ENCODE assay signal across 8 cellular contexts in the genomic region with DNA sequence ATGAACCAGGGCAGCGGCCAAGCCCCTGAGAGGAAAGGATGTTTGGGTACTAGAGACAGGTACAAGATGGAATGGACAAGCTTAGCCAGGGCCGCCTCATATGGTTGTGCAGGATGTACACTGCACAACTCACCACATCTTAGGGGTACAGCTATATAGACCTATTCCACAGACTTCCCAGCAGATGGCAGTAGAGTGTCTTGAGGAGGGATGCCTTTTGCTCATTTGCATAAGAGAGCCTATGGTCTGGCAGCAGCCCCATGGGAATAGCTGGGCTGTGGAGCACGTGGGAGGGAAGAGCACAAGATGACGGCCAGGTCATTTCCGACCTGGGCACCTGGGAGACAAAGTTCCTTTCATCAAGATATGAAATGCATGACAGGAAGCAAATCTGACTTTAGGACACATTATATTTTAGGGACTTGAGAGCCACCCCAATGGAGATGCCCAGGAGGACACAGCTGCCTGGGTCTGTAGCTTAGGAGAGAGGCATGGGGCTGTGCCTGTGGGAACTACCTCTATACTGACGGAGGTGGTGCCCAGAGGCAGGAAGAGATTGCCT.
DNase-seq lines count a peak whose midpoint lies in the region; ATAC-seq lines count a peak whose summit lies in the region.

No MANE protein-coding gene starts in this region.

- no peak overlapping the region for H3K27ac Mint-ChIP-seq in activated CD4-positive, alpha-beta memory T cell treated with anti-CD3 and anti-CD28 coated beads, Interleukin-2, amount 10 ng/mL, durations not matched to agents 7 days and 5 days
- no peak overlapping the region for H3K27ac Mint-ChIP-seq in activated CD4-positive, alpha-beta memory T cell treated with anti-CD3 and anti-CD28 coated beads for 36 hours
- no peak overlapping the region for H3K27ac Mint-ChIP-seq in stimulated activated memory B cell treated with anti-CD40 and anti-IgM and Interleukin-4, amounts not matched to agents 10 μg/mL and 1 μg/mL and 100 μg/mL, for 72 hours

- intact Hi-C loops in activated CD4-positive, alpha-beta memory T cell treated with anti-CD3 and anti-CD28 coated beads for 36 hours (cut with micrococcal nuclease): no loop called here

- CTCF ChIA-PET in activated CD4-positive, alpha-beta memory T cell treated with anti-CD3 and anti-CD28 coated beads, Interleukin-2, amount 10 ng/mL, durations not matched to agents 7 days and 5 days (lab: Charles Lee): interaction anchor here (1.0 to 1.4 kb wide), 4 partner anchors 11 to 535 kb away, joined by 3 to 10 read pairs (median 4); no protein-coding TSS in a partner anchor
- CTCF ChIA-PET in activated CD4-positive, alpha-beta memory T cell treated with anti-CD3 and anti-CD28 coated beads for 36 hours (lab: Charles Lee): interaction anchor here (0.5 to 1.7 kb wide), 8 partner anchors 13 to 684 kb away, joined by 3 to 5 read pairs (median 4); no protein-coding TSS in a partner anchor

- H3K27me3 Mint-ChIP-seq in activated CD4-positive, alpha-beta memory T cell treated with anti-CD3 and anti-CD28 coated beads, Interleukin-2, amount 10 ng/mL, durations not matched to agents 7 days and 5 days: peaks cover 2% of the 10 kb centered on the region
- peaks cover 5% of the 10 kb centered on the region for H3K27me3 Mint-ChIP-seq in activated CD4-positive, alpha-beta memory T cell treated with anti-CD3 and anti-CD28 coated beads for 36 hours
- peaks cover 22% of the 10 kb centered on the region for H3K27me3 Mint-ChIP-seq in stimulated activated memory B cell treated with anti-CD40 and anti-IgM and Interleukin-4, amounts not matched to agents 10 μg/mL and 1 μg/mL and 100 μg/mL, for 72 hours

- no peaks in the 10 kb centered on the region for H3K9me3 Mint-ChIP-seq in activated CD4-positive, alpha-beta memory T cell treated with anti-CD3 and anti-CD28 coated beads, Interleukin-2, amount 10 ng/mL, durations not matched to agents 7 days and 5 days
- no peaks in the 10 kb centered on the region for H3K9me3 Mint-ChIP-seq in activated CD4-positive, alpha-beta memory T cell treated with anti-CD3 and anti-CD28 coated beads for 36 hours
- H3K9me3 Mint-ChIP-seq in stimulated activated memory B cell treated with anti-CD40 and anti-IgM and Interleukin-4, amounts not matched to agents 10 μg/mL and 1 μg/mL and 100 μg/mL, for 72 hours: peaks cover 2% of the 10 kb centered on the region

- ATAC-seq in GM21526 (IDR thresholded peaks at IDR 0.05; ENCODE audit: low FRiP score, unreplicated experiment) (peak; percentile 98), HG03571 (IDR thresholded peaks at IDR 0.05; ENCODE audit: unreplicated experiment) (peak; percentile 76)
- ATAC-seq in stimulated activated memory B cell treated with anti-CD40 and anti-IgM and Interleukin-4, amounts not matched to agents 10 μg/mL and 1 μg/mL and 100 μg/mL, for 72 hours: peak; percentile 82

- H3K4me3 Mint-ChIP-seq in activated CD4-positive, alpha-beta memory T cell treated with anti-CD3 and anti-CD28 coated beads, Interleukin-2, amount 10 ng/mL, durations not matched to agents 7 days and 5 days: no peak overlapping the region
- H3K4me3 Mint-ChIP-seq in activated CD4-positive, alpha-beta memory T cell treated with anti-CD3 and anti-CD28 coated beads for 36 hours: no peak overlapping the region
- H3K4me3 Mint-ChIP-seq in stimulated activated memory B cell treated with anti-CD40 and anti-IgM and Interleukin-4, amounts not matched to agents 10 μg/mL and 1 μg/mL and 100 μg/mL, for 72 hours: no peak overlapping the region

- H3K36me3 Mint-ChIP-seq in activated CD4-positive, alpha-beta memory T cell treated with anti-CD3 and anti-CD28 coated beads, Interleukin-2, amount 10 ng/mL, durations not matched to agents 7 days and 5 days (ENCODE audit: low read depth): no peaks in the 10 kb centered on the region
- no peaks in the 10 kb centered on the region for H3K36me3 Mint-ChIP-seq in activated CD4-positive, alpha-beta memory T cell treated with anti-CD3 and anti-CD28 coated beads for 36 hours
- no peaks in the 10 kb centered on the region for H3K36me3 Mint-ChIP-seq in stimulated activated memory B cell treated with anti-CD40 and anti-IgM and Interleukin-4, amounts not matched to agents 10 μg/mL and 1 μg/mL and 100 μg/mL, for 72 hours

- DNase-seq in activated CD4-positive, alpha-beta memory T cell treated with anti-CD3 and anti-CD28 coated beads, Interleukin-2, amount 10 ng/mL, durations not matched to agents 7 days and 5 days: peak; percentile 16
- DNase-seq in activated CD4-positive, alpha-beta memory T cell treated with anti-CD3 and anti-CD28 coated beads for 36 hours: no peak
- DNase-seq in NCI-H510A (lab: John Stamatoyannopoulos, UW) (peak; percentile 60), amniotic epithelial cell (ENCODE audit: low read depth) (peak; percentile 88), iPS DF 4.7 (ENCODE audit: extremely low read depth, low spot score) (peak; percentile 81)

- POLR2A ChIA-PET in activated CD4-positive, alpha-beta memory T cell treated with anti-CD3 and anti-CD28 coated beads, Interleukin-2, amount 10 ng/mL, durations not matched to agents 7 days and 5 days (lab: Charles Lee): no interaction called here
- POLR2A ChIA-PET in activated CD4-positive, alpha-beta memory T cell treated with anti-CD3 and anti-CD28 coated beads for 36 hours (lab: Charles Lee): no interaction called here

- no peaks in the 10 kb centered on the region for H3K4me1 Mint-ChIP-seq in activated CD4-positive, alpha-beta memory T cell treated with anti-CD3 and anti-CD28 coated beads, Interleukin-2, amount 10 ng/mL, durations not matched to agents 7 days and 5 days
- H3K4me1 Mint-ChIP-seq in activated CD4-positive, alpha-beta memory T cell treated with anti-CD3 and anti-CD28 coated beads for 36 hours (ENCODE audit: low read depth): no peaks in the 10 kb centered on the region
- no peaks in the 10 kb centered on the region for H3K4me1 Mint-ChIP-seq in stimulated activated memory B cell treated with anti-CD40 and anti-IgM and Interleukin-4, amounts not matched to agents 10 μg/mL and 1 μg/mL and 100 μg/mL, for 72 hours
